19 cellular contexts compared by ENCODE assay signal in genomic region chr15:101536875-101537405, GRCh38. TPM values are rescaled to one million over a fixed set of nuclear protein-coding genes. Genes with fewer than 3 reads are reported as not detected.
A peak's percentile ranks its signal among the peaks of the same experiment; 100 is the strongest.
DNase-seq lines count a peak whose midpoint lies in the region; ATAC-seq and TF ChIP-seq lines count a peak whose summit lies in the region.
"Had no signal": no experiment of that assay in that cellular context is flagged by ENCODE, and none has a peak within 500 bp of the region (broad histone marks: within the 10 kb centered on the region; RNA-seq: fewer than 3 reads in every experiment).

No MANE protein-coding gene starts in this region.

- H3K27ac ChIP-seq in right atrium auricular region (no peak overlapping the region), heart left ventricle (no peak overlapping the region), coronary artery (no peak overlapping the region), neuronal stem cell (replicated peaks; ENCODE audit: low read length) (no peak overlapping the region), lower lobe of right lung (no peak overlapping the region)

- no peak overlapping the region for H3K4me2 ChIP-seq in neuronal stem cell (ENCODE audit: insufficient read depth, low read length, poor library complexity, severe bottlenecking)

- no peak overlapping the region for H2BK15ac ChIP-seq in neuronal stem cell (ENCODE audit: low read length)

- no peak overlapping the region for H4K91ac ChIP-seq in neuronal stem cell (ENCODE audit: low read depth, low read length, poor library complexity)

- ATAC-seq in heart left ventricle (no peak), lower lobe of right lung (no peak)
- ATAC-seq: PC-3 had no signal

- intact Hi-C loops in heart left ventricle (cut with DNase I): no loop called here
- intact Hi-C loops in lower lobe of right lung (cut with DNase I): no loop called here

- H2AK5ac ChIP-seq in neuronal stem cell (ENCODE audit: low read depth, low read length): no peak overlapping the region

- TF ChIP-seq CTCF in right atrium auricular region (IDR thresholded peaks at IDR 0.05): no peak
- no peak for TF ChIP-seq CTCF in heart left ventricle (IDR thresholded peaks at IDR 0.05)
- TF ChIP-seq CTCF in coronary artery (IDR thresholded peaks at IDR 0.05): no peak
- TF ChIP-seq CTCF in lower lobe of right lung (IDR thresholded peaks at IDR 0.05): no peak

- H2BK120ac ChIP-seq in neuronal stem cell (ENCODE audit: low read depth, low read length): no peak overlapping the region

- H3K23ac ChIP-seq in neuronal stem cell (ENCODE audit: low read depth, low read length, poor library complexity): no peak overlapping the region

- DNase-seq in right atrium auricular region (ENCODE audit: low spot score) (peak; percentile 54), heart left ventricle (no peak), coronary artery (ENCODE audit: low spot score) (peak; percentile 69), neuronal stem cell (ENCODE audit: low spot score) (no peak), lower lobe of right lung (no peak), H7 (no peak), G401 (ENCODE audit: low spot score) (no peak)
- DNase-seq: C1 segment of cervical spinal cord; CD8-positive, alpha-beta memory T cell; DMS79; HFFc6; KG1; NCI-H1417; NCI-H187; NCI-H226; NCI-H524; PC-3; RPMI8226 had no signal

- TF ChIP-seq POLR2A in heart left ventricle (IDR thresholded peaks at IDR 0.05): no peak

- no peak overlapping the region for H3K14ac ChIP-seq in neuronal stem cell (ENCODE audit: low read length)

- no peak overlapping the region for H2BK12ac ChIP-seq in neuronal stem cell (ENCODE audit: low read length)

- H3K4ac ChIP-seq in neuronal stem cell (ENCODE audit: low read length): no peak overlapping the region

- H4K8ac ChIP-seq in neuronal stem cell (ENCODE audit: low read depth, low read length): no peak overlapping the region

- H3K9me3 ChIP-seq in right atrium auricular region: no peaks in the 10 kb centered on the region
- H3K9me3 ChIP-seq in heart left ventricle: peaks cover 0 to 11% (median 0%) of the 10 kb centered on the region in 12 donors
- no peaks in the 10 kb centered on the region for H3K9me3 ChIP-seq in neuronal stem cell (replicated peaks in 1 of 2; ENCODE audit: control insufficient read depth in 2 of 2, insufficient read depth in 1 of 2, low read depth in 1 of 2, low read length in 2 of 2)
- H3K9me3 ChIP-seq in lower lobe of right lung: no peaks in the 10 kb centered on the region

- no peak overlapping the region for H3K9ac ChIP-seq in neuronal stem cell (ENCODE audit: low read depth, low read length, poor library complexity)

- in situ Hi-C loops in G401 (cut with HindIII; ENCODE audit: low sequenced_read_pairs): no loop called here

- H3K18ac ChIP-seq in neuronal stem cell (ENCODE audit: low read length): no peak overlapping the region

- H3K4me3 ChIP-seq in right atrium auricular region: no peak overlapping the region
- H3K4me3 ChIP-seq in heart left ventricle: no peak overlapping the region
- no peak overlapping the region for H3K4me3 ChIP-seq in coronary artery
- no peak overlapping the region for H3K4me3 ChIP-seq in neuronal stem cell (ENCODE audit: low read length in 2 of 2)
- no peak overlapping the region for H3K4me3 ChIP-seq in lower lobe of right lung
- H3K4me3 ChIP-seq in H7 (ENCODE audit: insufficient read depth, low read depth, low read length): no peak overlapping the region

- H3K27me3 ChIP-seq in right atrium auricular region (no peaks in the 10 kb centered on the region), heart left ventricle (no peaks in the 10 kb centered on the region), neuronal stem cell (ENCODE audit: control insufficient read depth in 3 of 3, insufficient read depth in 3 of 3, low read depth in 1 of 3, low read length in 3 of 3) (no peaks in the 10 kb centered on the region), lower lobe of right lung (ENCODE audit: low read depth) (no peaks in the 10 kb centered on the region), H7 (ENCODE audit: control insufficient read depth, insufficient read depth, low read length) (no peaks in the 10 kb centered on the region)

- H2BK5ac ChIP-seq in neuronal stem cell (ENCODE audit: low read length): peak overlapping the region; percentile 10

- H3K79me1 ChIP-seq in neuronal stem cell (ENCODE audit: low read depth, low read length): no peaks in the 10 kb centered on the region

- no peak overlapping the region for H2AFZ ChIP-seq in neuronal stem cell (ENCODE audit: low read length)

- H3K4me1 ChIP-seq in right atrium auricular region (no peaks in the 10 kb centered on the region), heart left ventricle (peaks cover 0 to 9% (median 0%) of the 10 kb centered on the region in 12 donors), neuronal stem cell (ENCODE audit: control insufficient read depth in 2 of 2, insufficient read depth in 1 of 2, low read depth in 1 of 2, low read length in 2 of 2) (peaks cover 4 to 8% of the 10 kb centered on the region in 2 donors), lower lobe of right lung (no peaks in the 10 kb centered on the region)

- H3K36me3 ChIP-seq in right atrium auricular region (no peaks in the 10 kb centered on the region), heart left ventricle (no peaks in the 10 kb centered on the region), neuronal stem cell (replicated peaks in 1 of 2; ENCODE audit: control insufficient read depth in 2 of 2, insufficient read depth in 2 of 2, low read length in 2 of 2) (no peaks in the 10 kb centered on the region), lower lobe of right lung (no peaks in the 10 kb centered on the region), H7 (replicated peaks; ENCODE audit: control insufficient read depth, insufficient read depth, low read length) (no peaks in the 10 kb centered on the region)

- 79 to 87% (median 84%) methylated on average over 9 to 20 of the region's 20 CpGs for WGBS in heart left ventricle, 4 donors
- WGBS in neuronal stem cell (ENCODE audit: extremely low coverage in 2 of 2, insufficient read length in 2 of 2, insufficient replicate concordance in 1 of 2), 2 donors: no CpG with 5 or more reads among the region's 20 CpGs

RNA-seq across cellular contexts. Expression of gene PCSK6, which starts 47.4 kb away (rescaled TPM):
- total RNA-seq in right atrium auricular region (10 to 100 TPM; 14.4 to 19.9 TPM), heart left ventricle (10 to 100 TPM in 8 of 9 donors, 1 to 10 TPM in 1; 7.3 to 41.7 (median 23.5) TPM), lower lobe of right lung (12.3 TPM)
- 1 to 10 TPM; 7.4 TPM for polyA plus RNA-seq in heart left ventricle
- polyA plus RNA-seq in neuronal stem cell (2013, experiment 1 of 2): 2.0 TPM
- 1.8 TPM for polyA plus RNA-seq in neuronal stem cell (2013, experiment 2 of 2)
- 3.9 and 4.7 TPM in 2 replicates for total RNA-seq in H7 (2014; rRNA removed; shearing (Covaris generic))
- 0.06 and 0.37 TPM in 2 replicates for total RNA-seq in G401 (2014; rRNA removed; shearing (Covaris generic))
- total RNA-seq: H4, HFFc6 had no signal

Comparison
In these comparisons a context has a peak if more than half of its experiments do, and no peak if none do; other contexts are left out.
1. DNase-seq: peak in right atrium auricular region (single experiment) and coronary artery (single experiment); none in heart left ventricle (0 of 5), neuronal stem cell (single experiment), lower lobe of right lung (single experiment), H7 (single experiment) and G401 (single experiment).